Comparison of ENCODE assay signal across 8 cellular contexts in the genomic region with DNA sequence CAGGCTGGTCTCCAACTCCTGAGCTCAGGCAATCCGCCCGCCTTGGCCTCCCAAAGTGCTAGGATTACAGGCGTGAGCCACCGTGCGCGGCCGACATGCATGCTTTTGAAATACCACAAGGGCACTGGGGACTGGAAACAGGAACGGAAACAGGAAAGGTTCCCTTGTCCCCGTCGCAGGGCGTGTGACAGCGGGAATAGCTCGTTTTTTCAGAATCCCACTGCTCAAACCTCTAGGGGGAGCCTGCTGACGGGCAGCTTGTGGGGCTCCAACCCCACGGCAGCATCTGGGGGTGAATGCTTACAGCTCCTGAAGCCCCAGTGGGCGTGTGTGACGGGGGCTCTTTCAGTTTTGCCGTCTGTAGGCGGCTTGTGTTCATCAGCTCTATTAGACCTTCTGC. TPM values are rescaled to one million over a fixed set of nuclear protein-coding genes. Genes with fewer than 3 reads are reported as not detected.
DNase-seq lines count a peak whose midpoint lies in the region; ATAC-seq and TF ChIP-seq lines count a peak whose summit lies in the region.

No MANE protein-coding gene starts in this region.

- intact Hi-C loops in CD4-positive, alpha-beta memory T cell (cut with micrococcal nuclease): loop anchor here (10.0 kb wide), 1 partner anchor 161 kb away; the partner anchor contains the start of gene YBX2

- CTCF ChIA-PET in CD4-positive, alpha-beta memory T cell (lab: Charles Lee; ENCODE audit: partially characterized antibody): interaction anchor here (0.9 to 13.1 kb wide), 10 partner anchors 9 to 223 kb away, joined by 3 to 430 read pairs (median 5); partner anchors contain the start of gene SLC16A11

- peaks cover 3 to 7% of the 10 kb centered on the region in 2 donors for H3K27me3 Mint-ChIP-seq in CD4-positive, alpha-beta memory T cell
- H3K27me3 Mint-ChIP-seq in activated T-helper 17 cell treated with anti-CD3 and anti-CD28 coated beads, Interleukin-2, amount 50 U/mL, for 72 hours: no peaks in the 10 kb centered on the region
- H3K27me3 Mint-ChIP-seq in immature natural killer cell (ENCODE audit: low read depth in 3 of 3): peaks cover 6 to 12% (median 7%) of the 10 kb centered on the region in 3 donors
- H3K27me3 Mint-ChIP-seq in stimulated activated memory B cell treated with anti-CD40 and anti-IgM and Interleukin-4, amounts not matched to agents 10 μg/mL and 1 μg/mL and 100 μg/mL, for 72 hours: peaks cover 20% of the 10 kb centered on the region

- peak overlapping the region; percentile 11 to 85 (median 82) for H3K4me3 Mint-ChIP-seq in CD4-positive, alpha-beta memory T cell
- H3K4me3 Mint-ChIP-seq in activated T-helper 17 cell treated with anti-CD3 and anti-CD28 coated beads, Interleukin-2, amount 50 U/mL, for 72 hours: peak overlapping the region; percentile 80
- peak overlapping the region in 2 of 5 donors; percentile 55 to 60 for H3K4me3 Mint-ChIP-seq in immature natural killer cell
- H3K4me3 Mint-ChIP-seq in stimulated activated memory B cell treated with anti-CD40 and anti-IgM and Interleukin-4, amounts not matched to agents 10 μg/mL and 1 μg/mL and 100 μg/mL, for 72 hours: peak overlapping the region; percentile 48

- no peaks in the 10 kb centered on the region for H3K9me3 ChIP-seq in CD4-positive, alpha-beta memory T cell (ENCODE audit: control insufficient read depth in 1 of 2, low read length in 2 of 2)

- no peak for TF ChIP-seq POLR2A in NB4 (IDR thresholded peaks at IDR 0.05; ENCODE audit: extremely low read depth, insufficient read length)

- no peaks in the 10 kb centered on the region for H3K27me3 ChIP-seq in CD4-positive, alpha-beta memory T cell (ENCODE audit: insufficient read depth, low read length)

- H3K36me3 Mint-ChIP-seq in CD4-positive, alpha-beta memory T cell: no peaks in the 10 kb centered on the region
- H3K36me3 Mint-ChIP-seq in activated T-helper 17 cell treated with anti-CD3 and anti-CD28 coated beads, Interleukin-2, amount 50 U/mL, for 72 hours (ENCODE audit: low read depth): no peaks in the 10 kb centered on the region
- peaks cover 0 to 5% (median 0%) of the 10 kb centered on the region in 3 donors for H3K36me3 Mint-ChIP-seq in immature natural killer cell
- no peaks in the 10 kb centered on the region for H3K36me3 Mint-ChIP-seq in stimulated activated memory B cell treated with anti-CD40 and anti-IgM and Interleukin-4, amounts not matched to agents 10 μg/mL and 1 μg/mL and 100 μg/mL, for 72 hours

- no peaks in the 10 kb centered on the region for H3K36me3 ChIP-seq in CD4-positive, alpha-beta memory T cell (ENCODE audit: insufficient read depth, low read length)

- H3K27ac ChIP-seq in CD4-positive, alpha-beta memory T cell (ENCODE audit: low read depth, low read length): no peak overlapping the region

- peak; percentile 24 to 46 (median 28) for DNase-seq in CD4-positive, alpha-beta memory T cell
- DNase-seq in NB4 (ENCODE audit: low read depth): peak; percentile 81
- DNase-seq in immature natural killer cell: peak; percentile 14 to 19 (median 17)
- no peak for DNase-seq in left lobe of liver (ENCODE audit: low spot score)

- no peaks in the 10 kb centered on the region for H3K9me3 Mint-ChIP-seq in CD4-positive, alpha-beta memory T cell
- H3K9me3 Mint-ChIP-seq in activated T-helper 17 cell treated with anti-CD3 and anti-CD28 coated beads, Interleukin-2, amount 50 U/mL, for 72 hours: no peaks in the 10 kb centered on the region
- H3K9me3 Mint-ChIP-seq in immature natural killer cell: no peaks in the 10 kb centered on the region
- no peaks in the 10 kb centered on the region for H3K9me3 Mint-ChIP-seq in stimulated activated memory B cell treated with anti-CD40 and anti-IgM and Interleukin-4, amounts not matched to agents 10 μg/mL and 1 μg/mL and 100 μg/mL, for 72 hours

- peak; percentile 44 for TF ChIP-seq CTCF in NB4 (IDR thresholded peaks at IDR 0.05; ENCODE audit: low read depth, low read length)

- peaks cover 22% of the 10 kb centered on the region for H3K4me1 ChIP-seq in CD4-positive, alpha-beta memory T cell (ENCODE audit: insufficient read depth, low read length)

- H3K27ac Mint-ChIP-seq in CD4-positive, alpha-beta memory T cell: peak overlapping the region in 6 of 7 donors; percentile 23 to 94 (median 92)
- peak overlapping the region; percentile 89 for H3K27ac Mint-ChIP-seq in activated T-helper 17 cell treated with anti-CD3 and anti-CD28 coated beads, Interleukin-2, amount 50 U/mL, for 72 hours
- H3K27ac Mint-ChIP-seq in immature natural killer cell: no peak overlapping the region
- H3K27ac Mint-ChIP-seq in stimulated activated memory B cell treated with anti-CD40 and anti-IgM and Interleukin-4, amounts not matched to agents 10 μg/mL and 1 μg/mL and 100 μg/mL, for 72 hours: peak overlapping the region; percentile 66

- POLR2A ChIA-PET in CD4-positive, alpha-beta memory T cell (lab: Charles Lee; ENCODE audit: partially characterized antibody): interaction anchor here (1.4 to 4.2 kb wide), 5 partner anchors 81 to 98 kb away, joined by 3 to 41 read pairs (median 6); partner anchors contain the start of gene SLC16A13

- peak; percentile 32 for ATAC-seq in activated T-helper 17 cell treated with anti-CD3 and anti-CD28 coated beads, Interleukin-2, amount 50 U/mL, for 72 hours (replicated peaks)
- peak; percentile 73 for ATAC-seq in stimulated activated memory B cell treated with anti-CD40 and anti-IgM and Interleukin-4, amounts not matched to agents 10 μg/mL and 1 μg/mL and 100 μg/mL, for 72 hours
- ATAC-seq in HG03354 (IDR thresholded peaks at IDR 0.05; ENCODE audit: poor library complexity, severe bottlenecking, unreplicated experiment) (no peak), HG03565 (IDR thresholded peaks at IDR 0.05; ENCODE audit: unreplicated experiment) (no peak), left lobe of liver (no peak)

- peak overlapping the region in 1 of 2 donors; percentile 47 for H3K4me3 ChIP-seq in CD4-positive, alpha-beta memory T cell (ENCODE audit: low read length in 2 of 2)
- no peak overlapping the region for H3K4me3 ChIP-seq in NB4 (ENCODE audit: low read depth, low read length)

- H3K4me1 Mint-ChIP-seq in CD4-positive, alpha-beta memory T cell: peaks cover 15 to 30% (median 23%) of the 10 kb centered on the region in 4 donors
- peaks cover 18% of the 10 kb centered on the region for H3K4me1 Mint-ChIP-seq in activated T-helper 17 cell treated with anti-CD3 and anti-CD28 coated beads, Interleukin-2, amount 50 U/mL, for 72 hours
- peaks cover 6 to 19% of the 10 kb centered on the region in 2 donors for H3K4me1 Mint-ChIP-seq in immature natural killer cell
- H3K4me1 Mint-ChIP-seq in stimulated activated memory B cell treated with anti-CD40 and anti-IgM and Interleukin-4, amounts not matched to agents 10 μg/mL and 1 μg/mL and 100 μg/mL, for 72 hours: peaks cover 39% of the 10 kb centered on the region

RNA-seq across cellular contexts. Expression of gene ASGR2, which starts 18.8 kb away (rescaled TPM):
- not detected for total RNA-seq in CD4-positive, alpha-beta memory T cell
- polyA plus RNA-seq in CD4-positive, alpha-beta memory T cell: not detected
- total RNA-seq in activated T-helper 17 cell treated with anti-CD3 and anti-CD28 coated beads, Interleukin-2, amount 50 U/mL, for 72 hours: not detected
- polyA plus RNA-seq in immature natural killer cell: 1 to 10 TPM in 1 of 3 donors, under 1 TPM in 1, not detected in 1; 0.57 to 3.2 TPM
- 442 TPM for total RNA-seq in left lobe of liver

RNA-seq across cellular contexts. Expression of gene ASGR1, which starts 45.7 kb away (rescaled TPM):
- not detected for total RNA-seq in CD4-positive, alpha-beta memory T cell
- polyA plus RNA-seq in CD4-positive, alpha-beta memory T cell: not detected
- total RNA-seq in activated T-helper 17 cell treated with anti-CD3 and anti-CD28 coated beads, Interleukin-2, amount 50 U/mL, for 72 hours: 1 to 10 TPM in 1 of 2 donors, under 1 TPM in 1; 0.67 to 4.5 TPM
- under 1 TPM; 0.55 to 0.84 (median 0.81) TPM for polyA plus RNA-seq in immature natural killer cell
- total RNA-seq in left lobe of liver: 526 TPM

RNA-seq across cellular contexts. Expression of gene CLEC10A, which starts 53.4 kb away (rescaled TPM):
- total RNA-seq in CD4-positive, alpha-beta memory T cell: 1 to 10 TPM; 1.4 TPM
- not detected for polyA plus RNA-seq in CD4-positive, alpha-beta memory T cell
- not detected for total RNA-seq in activated T-helper 17 cell treated with anti-CD3 and anti-CD28 coated beads, Interleukin-2, amount 50 U/mL, for 72 hours
- 10 to 100 TPM in 2 of 3 donors, under 1 TPM in 1; 0.72 to 13.5 (median 11.7) TPM for polyA plus RNA-seq in immature natural killer cell
- 1.1 TPM for total RNA-seq in left lobe of liver

Comparison
In these comparisons a context has a peak if more than half of its experiments do, and no peak if none do; other contexts are left out.
1. H3K27ac Mint-ChIP-seq: peak in CD4-positive, alpha-beta memory T cell (6 of 7), activated T-helper 17 cell treated with anti-CD3 and anti-CD28 coated beads, Interleukin-2, amount 50 U/mL, for 72 hours (single experiment) and stimulated activated memory B cell treated with anti-CD40 and anti-IgM and Interleukin-4, amounts not matched to agents 10 μg/mL and 1 μg/mL and 100 μg/mL, for 72 hours (single experiment); none in immature natural killer cell (0 of 6).
2. ATAC-seq: peak in activated T-helper 17 cell treated with anti-CD3 and anti-CD28 coated beads, Interleukin-2, amount 50 U/mL, for 72 hours (single experiment) and stimulated activated memory B cell treated with anti-CD40 and anti-IgM and Interleukin-4, amounts not matched to agents 10 μg/mL and 1 μg/mL and 100 μg/mL, for 72 hours (single experiment); none in HG03354 (single experiment), HG03565 (single experiment) and left lobe of liver (single experiment).
3. RNA of gene ASGR2, which starts 18.8 kb away (total RNA-seq): 442 TPM in left lobe of liver (single experiment); not detected in CD4-positive, alpha-beta memory T cell and not detected in activated T-helper 17 cell treated with anti-CD3 and anti-CD28 coated beads, Interleukin-2, amount 50 U/mL, for 72 hours; every median in the first group is over 100 times any median in the second.
4. RNA of gene ASGR1, which starts 45.7 kb away (total RNA-seq): 526 TPM in left lobe of liver (single experiment); 0.67 to 4.5 TPM in activated T-helper 17 cell treated with anti-CD3 and anti-CD28 coated beads, Interleukin-2, amount 50 U/mL, for 72 hours and not detected in CD4-positive, alpha-beta memory T cell; every median in the first group is over 10 times any median in the second.